In genomic region chr6:33161354-33162320, GRCh38 we compare ENCODE assay signal across 8 cellular contexts. TPM values are rescaled to one million over a fixed set of nuclear protein-coding genes. Genes with fewer than 3 reads are reported as not detected.
A peak's percentile ranks its signal among the peaks of the same experiment; 100 is the strongest.
DNase-seq lines count a peak whose midpoint lies in the region; ATAC-seq and TF ChIP-seq lines count a peak whose summit lies in the region.

No MANE protein-coding gene starts in this region.

- no peaks in the 10 kb centered on the region for H3K9me3 ChIP-seq in GM23248 (ENCODE audit: low read depth)
- H3K9me3 ChIP-seq in colonic mucosa, result no peaks in the 10 kb centered on the region

- H3K4me1 ChIP-seq in GM23248 (ENCODE audit: insufficient read depth), result no peaks in the 10 kb centered on the region
- H3K4me1 ChIP-seq in colonic mucosa, result no peaks in the 10 kb centered on the region

- H3K4me3 ChIP-seq in GM23248, result peak overlapping the region; percentile 67
- peak overlapping the region; percentile 44 for H3K4me3 ChIP-seq in colonic mucosa

- H3K9ac ChIP-seq in GM23248, result peak overlapping the region; percentile 73
- peak overlapping the region; percentile 49 to 64 for H3K9ac ChIP-seq in colonic mucosa (ENCODE audit: low read depth in 2 of 2, low read length in 2 of 2)

- DNase-seq in CMK (ENCODE audit: low read depth) (peak; percentile 52), GM23248 (peak; percentile 86), NCI-H2227 (lab: John Stamatoyannopoulos, UW; ENCODE audit: unreplicated experiment) (peak; percentile 80), colonic mucosa (peak; percentile 85), left lobe of liver (ENCODE audit: low spot score) (peak; percentile 74)
- DNase-seq in activated CD4-positive, alpha-beta T cell treated with anti-CD3 and anti-CD28 coated beads for 48 hours, result peak; percentile 89
- DNase-seq in stimulated activated CD4-positive, alpha-beta T cell treated with anti-CD3 and anti-CD28 coated beads, Interleukin-1b, Interleukin-23, amount 100 ng/mL, for 4 hours (ENCODE audit: low read depth in 2 of 2), result peak; percentile 79 to 80

- H3K27me3 ChIP-seq in GM23248 (replicated peaks; ENCODE audit: insufficient read depth), result no peaks in the 10 kb centered on the region
- no peaks in the 10 kb centered on the region for H3K27me3 ChIP-seq in colonic mucosa

- H3K4me2 ChIP-seq in GM23248 (ENCODE audit: unreplicated experiment), result peak overlapping the region; percentile 75

- no peaks in the 10 kb centered on the region for H3F3A ChIP-seq in GM23248 (ENCODE audit: insufficient read depth)

- no peaks in the 10 kb centered on the region for H4K20me1 ChIP-seq in GM23248 (ENCODE audit: insufficient read depth)

- ATAC-seq in left lobe of liver (peak; percentile 98), HG03196 (IDR thresholded peaks at IDR 0.05; ENCODE audit: unreplicated experiment) (no peak)

- H3K27ac ChIP-seq in GM23248, result peak overlapping the region; percentile 41
- peak overlapping the region; percentile 19 for H3K27ac ChIP-seq in colonic mucosa

- no peaks in the 10 kb centered on the region for H3K36me3 ChIP-seq in GM23248 (ENCODE audit: low read depth)
- no peaks in the 10 kb centered on the region for H3K36me3 ChIP-seq in colonic mucosa

- in situ Hi-C loops in GM23248 (cut with MboI), result no loop called here

- peak overlapping the region; percentile 90 for H2AFZ ChIP-seq in GM23248

- 6 to 7% methylated on average over 53 to 57 of the region's 58 CpGs for WGBS in GM23248 (ENCODE audit: low coverage in 1 of 2, low lambda C conversion rate in 2 of 2, missing lambda C conversion rate in 2 of 2), 2 experiments

- intact Hi-C loops in colonic mucosa (cut with DNase I), result loop anchor here (5.0 kb wide), 1 partner anchor 86 kb away; no protein-coding TSS in a partner anchor

- H3K9me2 ChIP-seq in GM23248 (ENCODE audit: insufficient read depth), result no peaks in the 10 kb centered on the region

- peak; percentile 91 for TF ChIP-seq CTCF in colonic mucosa (IDR thresholded peaks at IDR 0.05)

- no peaks in the 10 kb centered on the region for H3K79me2 ChIP-seq in GM23248 (ENCODE audit: insufficient read depth)

RNA-seq across cellular contexts. Expression of gene COL11A2, which starts 30.6 kb away (rescaled TPM):
- total RNA-seq in GM23248 (2014; rRNA removed; shearing (Covaris generic)), result 0.25 and 0.32 TPM in 2 replicates
- 0.05 and 0.31 TPM in 2 replicates for polyA plus RNA-seq in GM23248 (2016; fragmentation: Nextera tagmentation; extraction: Ambion mirVana)
- total RNA-seq in colonic mucosa (under 1 TPM; 0.13 to 0.44 TPM), left lobe of liver (0.55 TPM)

RNA-seq across cellular contexts. Expression of gene RXRB, which starts 38.8 kb away (rescaled TPM):
- total RNA-seq in GM23248 (2014; rRNA removed; shearing (Covaris generic)), result 27.7 and 28.8 TPM in 2 replicates
- 28.1 and 28.9 TPM in 2 replicates for polyA plus RNA-seq in GM23248 (2016; fragmentation: Nextera tagmentation; extraction: Ambion mirVana)
- total RNA-seq in colonic mucosa, result 10 to 100 TPM; 33.4 to 36.3 TPM
- total RNA-seq in left lobe of liver, result 23.3 TPM

RNA-seq across cellular contexts. Expression of gene SLC39A7, which starts 39.0 kb away (rescaled TPM):
- total RNA-seq in GM23248 (2014; rRNA removed; shearing (Covaris generic)), result 126 and 147 TPM in 2 replicates
- polyA plus RNA-seq in GM23248 (2016; fragmentation: Nextera tagmentation; extraction: Ambion mirVana), result 24.7 and 26.9 TPM in 2 replicates
- 100 to 1,000 TPM; 170 to 212 TPM for total RNA-seq in colonic mucosa
- 74.8 TPM for total RNA-seq in left lobe of liver

RNA-seq across cellular contexts. Expression of gene HSD17B8, which starts 42.8 kb away (rescaled TPM):
- total RNA-seq in GM23248 (2014; rRNA removed; shearing (Covaris generic)), result 1.8 and 3.7 TPM in 2 replicates
- polyA plus RNA-seq in GM23248 (2016; fragmentation: Nextera tagmentation; extraction: Ambion mirVana), result 5.3 and 5.6 TPM in 2 replicates
- total RNA-seq in colonic mucosa (10 to 100 TPM; 13.0 to 23.7 TPM), left lobe of liver (40.3 TPM)

RNA-seq across cellular contexts. Expression of gene RING1, which starts 46.7 kb away (rescaled TPM):
- 35.8 and 37.6 TPM in 2 replicates for total RNA-seq in GM23248 (2014; rRNA removed; shearing (Covaris generic))
- 11.3 and 12.7 TPM in 2 replicates for polyA plus RNA-seq in GM23248 (2016; fragmentation: Nextera tagmentation; extraction: Ambion mirVana)
- total RNA-seq in colonic mucosa, result 10 to 100 TPM; 24.8 to 30.9 TPM
- total RNA-seq in left lobe of liver, result 19.2 TPM
